Comparison of ENCODE assay signal across 1 cellular context in genomic region chr12:113070117-113070906, GRCh38.
TF ChIP-seq lines count a peak whose summit lies in the region.

No MANE protein-coding gene starts in this region.

TF ChIP-seq in GM12878, 131 proteins besides CTCF, POLR2A, EP300 and RAD21 (continues in another document):
- TF ChIP-seq HDGF (IDR thresholded peaks at IDR 0.05) (no peak; the same call in 1 of the 2 replicates), GATAD2B (conservative IDR thresholded peaks at IDR 0.05; ENCODE audit: low read depth) (peak; percentile 44), YY1 (IDR thresholded peaks at IDR 0.05; ENCODE audit: low read depth, low read length) (no peak), BCL3 (IDR thresholded peaks at IDR 0.05; ENCODE audit: borderline replicate concordance, insufficient read depth, low read depth, low read length, poor library complexity, severe bottlenecking) (peak; percentile 74), BHLHE40 (IDR thresholded peaks at IDR 0.05; ENCODE audit: borderline replicate concordance in 1 of 2, low read depth in 2 of 2, low read length in 1 of 2) (peak; percentile 93 to 95), EED (IDR thresholded peaks at IDR 0.05; ENCODE audit: low read depth) (peak; percentile 64; the same call in 1 of the 2 replicates), ASH2L (IDR thresholded peaks at IDR 0.05; ENCODE audit: borderline replicate concordance, low read depth) (no peak), IKZF2 (IDR thresholded peaks at IDR 0.05) (peak; percentile 87), YBX1 (IDR thresholded peaks at IDR 0.05) (no peak), RAD51 (IDR thresholded peaks at IDR 0.05) (peak; percentile 95), SREBF1 (IDR thresholded peaks at IDR 0.05; ENCODE audit: low read length) (no peak), BMI1 (IDR thresholded peaks at IDR 0.05; ENCODE audit: borderline replicate concordance) (no peak), MXI1 (IDR thresholded peaks at IDR 0.05; ENCODE audit: low read depth, low read length) (peak; percentile 81), USF2 (IDR thresholded peaks at IDR 0.05; ENCODE audit: borderline replicate concordance, low read depth, low read length) (peak; percentile 75), RB1 (IDR thresholded peaks at IDR 0.05; ENCODE audit: borderline replicate concordance) (no peak), MEF2B (IDR thresholded peaks at IDR 0.05; ENCODE audit: partially characterized antibody, poor library complexity, severe bottlenecking) (peak; percentile 43), LARP7 (IDR thresholded peaks at IDR 0.05) (no peak), CBFB (IDR thresholded peaks at IDR 0.05; ENCODE audit: low read depth) (no peak), CEBPZ (IDR thresholded peaks at IDR 0.05; ENCODE audit: low read depth, low read length) (no peak), ZNF217 (IDR thresholded peaks at IDR 0.05) (peak; percentile 89), MLLT1 (IDR thresholded peaks at IDR 0.05) (0 out of 2 replicates have a peak, but pooled peaks have one; percentile 68), HDAC6 (IDR thresholded peaks at IDR 0.05; ENCODE audit: unreplicated experiment) (no peak), IRF3 (IDR thresholded peaks at IDR 0.05) (no peak), SREBF2 (IDR thresholded peaks at IDR 0.05; ENCODE audit: low read length) (no peak), ZNF687 (IDR thresholded peaks at IDR 0.05) (peak; percentile 60; the same call in 1 of the 2 replicates), NR2C1 (IDR thresholded peaks at IDR 0.05) (no peak), EZH2 (IDR thresholded peaks at IDR 0.05; ENCODE audit: borderline replicate concordance, control insufficient read depth, low read depth, low read length) (no peak), ZNF622 (IDR thresholded peaks at IDR 0.05) (no peak), TARDBP (IDR thresholded peaks at IDR 0.05; ENCODE audit: borderline replicate concordance) (no peak), TCF3 (IDR thresholded peaks at IDR 0.05; ENCODE audit: borderline replicate concordance, insufficient read depth, low read depth, low read length) (no peak), TAF1 (IDR thresholded peaks at IDR 0.05; ENCODE audit: borderline replicate concordance, low read depth, low read length) (no peak), ZNF592 (IDR thresholded peaks at IDR 0.05) (no peak), CEBPB (IDR thresholded peaks at IDR 0.05; ENCODE audit: borderline replicate concordance in 1 of 2, low read depth in 2 of 2, low read length in 2 of 2) (no peak), SUPT20H (IDR thresholded peaks at IDR 0.05; ENCODE audit: borderline replicate concordance, control insufficient read depth, low read depth, low read length) (no peak), SIN3A (IDR thresholded peaks at IDR 0.05; ENCODE audit: low read depth, low read length) (no peak), TCF7 (IDR thresholded peaks at IDR 0.05; ENCODE audit: borderline replicate concordance) (no peak), CHD1 (IDR thresholded peaks at IDR 0.05; ENCODE audit: low read depth, low read length) (no peak; the same call in 1 of the 2 replicates), TCF12 (IDR thresholded peaks at IDR 0.05; ENCODE audit: low read depth, low read length) (0 out of 2 replicates have a peak, but pooled peaks have one; percentile 33), IRF5 (IDR thresholded peaks at IDR 0.05; ENCODE audit: borderline replicate concordance) (no peak), JUND (IDR thresholded peaks at IDR 0.05; ENCODE audit: low read depth, low read length) (no peak; the same call in 1 of the 2 replicates), MTA2 (IDR thresholded peaks at IDR 0.05; ENCODE audit: low read depth) (peak; percentile 26; the same call in 1 of the 2 replicates), JUNB (IDR thresholded peaks at IDR 0.05) (no peak)
